ENCODE assay signal across 1 cellular context in the genomic region with DNA sequence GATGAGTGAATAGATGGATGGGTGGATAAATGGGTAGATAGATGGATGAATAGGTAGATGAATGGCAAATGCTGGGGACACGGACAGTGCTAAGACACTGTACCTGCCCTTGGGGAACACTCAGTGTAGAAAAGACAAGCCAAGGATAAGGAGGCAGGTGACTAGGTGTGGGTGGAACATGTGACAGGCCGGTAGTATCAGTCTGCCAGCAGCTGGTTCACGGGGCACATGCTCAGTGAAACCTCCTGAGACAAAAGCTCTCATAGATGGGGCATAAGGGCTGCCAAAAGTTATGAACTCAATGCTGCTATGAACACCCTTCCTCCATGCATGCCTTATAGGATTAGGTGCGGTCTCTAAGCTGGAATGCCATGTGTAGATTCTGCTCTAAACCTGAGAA.
TF ChIP-seq lines count a peak whose summit lies in the region.

No MANE protein-coding gene starts in this region.

TF ChIP-seq in GM12878, 131 proteins besides CTCF, POLR2A, EP300 and RAD21 (continued from another document):
- TF ChIP-seq, protein P1, sequence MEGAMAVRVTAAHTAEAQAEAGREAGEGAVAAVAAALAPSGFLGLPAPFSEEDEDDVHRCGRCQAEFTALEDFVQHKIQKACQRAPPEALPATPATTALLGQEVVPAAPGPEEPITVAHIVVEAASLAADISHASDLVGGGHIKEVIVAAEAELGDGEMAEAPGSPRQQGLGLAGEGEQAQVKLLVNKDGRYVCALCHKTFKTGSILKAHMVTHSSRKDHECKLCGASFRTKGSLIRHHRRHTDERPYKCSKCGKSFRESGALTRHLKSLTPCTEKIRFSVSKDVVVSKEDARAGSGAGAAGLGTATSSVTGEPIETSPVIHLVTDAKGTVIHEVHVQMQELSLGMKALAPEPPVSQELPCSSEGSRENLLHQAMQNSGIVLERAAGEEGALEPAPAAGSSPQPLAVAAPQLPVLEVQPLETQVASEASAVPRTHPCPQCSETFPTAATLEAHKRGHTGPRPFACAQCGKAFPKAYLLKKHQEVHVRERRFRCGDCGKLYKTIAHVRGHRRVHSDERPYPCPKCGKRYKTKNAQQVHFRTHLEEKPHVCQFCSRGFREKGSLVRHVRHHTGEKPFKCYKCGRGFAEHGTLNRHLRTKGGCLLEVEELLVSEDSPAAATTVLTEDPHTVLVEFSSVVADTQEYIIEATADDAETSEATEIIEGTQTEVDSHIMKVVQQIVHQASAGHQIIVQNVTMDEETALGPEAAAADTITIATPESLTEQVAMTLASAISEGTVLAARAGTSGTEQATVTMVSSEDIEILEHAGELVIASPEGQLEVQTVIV (IDR thresholded peaks at IDR 0.05; ENCODE audit: borderline replicate concordance, partially characterized antibody), result no peak
- TF ChIP-seq BHLHE40 (IDR thresholded peaks at IDR 0.05; ENCODE audit: borderline replicate concordance in 1 of 2, low read depth in 2 of 2, low read length in 1 of 2) (peak in 1 of 2 experiments; percentile 57; a peak in 1 of 4 replicates), CHD1 (IDR thresholded peaks at IDR 0.05; ENCODE audit: low read depth, low read length) (no peak), STAT3 (IDR thresholded peaks at IDR 0.05; ENCODE audit: low read depth, low read length) (no peak), IKZF1 (conservative IDR thresholded peaks at IDR 0.05) (no peak), ZNF24 (IDR thresholded peaks at IDR 0.05) (no peak), KAT2A (conservative IDR thresholded peaks at IDR 0.05; ENCODE audit: control insufficient read depth, low read depth, low read length) (no peak), POU2F2 (IDR thresholded peaks at IDR 0.05; ENCODE audit: borderline replicate concordance, low read depth, low read length) (no peak), MXI1 (IDR thresholded peaks at IDR 0.05; ENCODE audit: low read depth, low read length) (no peak)
